Comparison of ENCODE assay signal across 1 cellular context in the genomic region with DNA sequence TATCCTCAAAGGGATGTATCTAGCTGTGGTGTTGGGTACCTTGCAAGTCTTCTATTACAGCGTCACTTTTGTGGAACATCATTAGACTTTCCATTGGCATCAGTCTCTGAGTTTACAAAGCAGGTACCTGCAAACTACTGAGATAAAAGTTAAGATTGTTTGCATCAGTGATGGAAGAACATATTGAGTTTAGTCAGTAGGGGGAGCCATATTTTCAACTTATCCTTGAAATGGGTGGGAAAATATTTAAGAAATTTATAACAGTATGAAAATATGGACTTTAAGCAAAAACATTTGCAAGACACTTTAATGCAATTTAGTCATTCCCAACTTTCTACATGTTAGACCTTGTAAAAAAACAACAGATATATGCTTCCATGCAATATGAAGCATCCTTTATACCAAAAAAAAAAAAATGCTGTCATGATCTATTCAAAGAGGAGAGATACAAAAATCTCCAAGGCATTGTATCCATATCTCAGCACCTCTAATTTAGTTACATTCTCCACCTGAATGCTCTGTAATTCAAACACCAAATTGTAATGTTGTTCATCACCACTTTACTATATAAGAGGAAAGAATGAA.
TF ChIP-seq lines count a peak whose summit lies in the region.

No MANE protein-coding gene starts in this region.

TF ChIP-seq in GM23338, 12 proteins besides CTCF, POLR2A, EP300 and RAD21 (continued from another document):
- TF ChIP-seq ETS1 (IDR thresholded peaks at IDR 0.05) (no peak), STAT1 (IDR thresholded peaks at IDR 0.05; ENCODE audit: unreplicated experiment) (no peak), ZNF462 (CRISPR knock-in tag; IDR thresholded peaks at IDR 0.05) (no peak), CREB1 (CRISPR knock-in tag; IDR thresholded peaks at IDR 0.05; ENCODE audit: low read depth) (no peak), JUNB (IDR thresholded peaks at IDR 0.05; ENCODE audit: unreplicated experiment) (no peak), ZNF114 (CRISPR knock-in tag; IDR thresholded peaks at IDR 0.05) (no peak), EZH2phosphoT487 (IDR thresholded peaks at IDR 0.05; ENCODE audit: unreplicated experiment) (no peak)
